Comparison of ENCODE assay signal across 8 cellular contexts in the genomic region with DNA sequence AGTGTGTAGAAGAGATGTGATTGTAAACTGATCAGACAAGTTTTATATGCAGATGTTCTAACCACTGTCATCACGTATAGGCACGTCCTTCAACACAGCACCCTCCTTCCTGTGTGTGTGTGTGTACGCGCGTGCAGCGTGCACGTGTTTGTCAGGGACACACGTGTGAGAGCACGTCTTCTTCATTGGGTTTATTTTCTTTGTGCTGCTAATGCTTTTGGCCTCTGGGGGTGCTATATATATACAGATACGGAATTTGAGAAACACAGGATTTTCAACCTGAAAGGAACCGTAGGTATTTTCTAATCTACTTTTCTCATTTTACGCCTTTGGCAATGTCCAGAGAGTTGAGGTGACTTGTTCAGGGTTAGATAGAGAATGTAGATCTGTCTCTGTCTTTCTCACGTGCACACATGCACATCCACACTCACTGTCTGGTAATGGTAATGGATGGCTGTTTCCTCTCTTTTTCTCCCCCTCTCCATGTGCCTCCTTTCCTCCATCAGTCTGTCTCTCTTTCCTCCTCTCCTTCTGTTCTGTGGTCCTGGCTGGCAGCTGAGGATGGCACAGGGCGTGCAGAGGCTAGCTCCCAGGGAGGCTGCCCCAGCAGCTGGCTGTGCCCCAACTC. TPM values are rescaled to one million over a fixed set of nuclear protein-coding genes. Genes with fewer than 3 reads are reported as not detected.
DNase-seq lines count a peak whose midpoint lies in the region; ATAC-seq and TF ChIP-seq lines count a peak whose summit lies in the region.

No MANE protein-coding gene starts in this region.

- peak; percentile 23 for DNase-seq in AG10803 (ENCODE audit: low read depth)
- DNase-seq in Jurkat, Clone E6-1 (ENCODE audit: low read depth, low spot score) = peak; percentile 71
- DNase-seq in astrocyte of the hippocampus (ENCODE audit: low read depth, low spot score) = peak; percentile 33
- DNase-seq in mesendoderm = peak; percentile 44
- DNase-seq in effector memory CD4-positive, alpha-beta T cell = no peak
- DNase-seq in EL = no peak

- no peak overlapping the region for H4K5ac ChIP-seq in mesendoderm (ENCODE audit: low read length)

- H3K56ac ChIP-seq in mesendoderm (ENCODE audit: low read length) = no peak overlapping the region

- no peak overlapping the region for H3K27ac ChIP-seq in mesendoderm (ENCODE audit: low read depth, low read length)
- no peak overlapping the region for H3K27ac ChIP-seq in effector memory CD4-positive, alpha-beta T cell (ENCODE audit: insufficient read depth, low read length, poor library complexity, severe bottlenecking)

- H3K79me1 ChIP-seq in mesendoderm (ENCODE audit: low read length) = no peaks in the 10 kb centered on the region

- H3K18ac ChIP-seq in mesendoderm (ENCODE audit: low read length) = no peak overlapping the region

- H3K4me2 ChIP-seq in mesendoderm (ENCODE audit: low read length) = no peak overlapping the region

- ATAC-seq in GM18519 (IDR thresholded peaks at IDR 0.05; ENCODE audit: low FRiP score, unreplicated experiment) (peak; percentile 79), GM18873 (IDR thresholded peaks at IDR 0.05; ENCODE audit: low FRiP score, unreplicated experiment) (no peak)

- H3K4ac ChIP-seq in mesendoderm (ENCODE audit: low read depth, low read length) = no peak overlapping the region

- H4K8ac ChIP-seq in mesendoderm (ENCODE audit: low read depth, low read length) = no peak overlapping the region

- H3K4me1 ChIP-seq in mesendoderm (ENCODE audit: control insufficient read depth, low read depth, low read length) = peaks cover 19% of the 10 kb centered on the region
- H3K4me1 ChIP-seq in effector memory CD4-positive, alpha-beta T cell (ENCODE audit: control insufficient read depth, insufficient read depth, low read length, poor library complexity, severe bottlenecking) = no peaks in the 10 kb centered on the region

- TF ChIP-seq CTCF in AG10803 (conservative IDR thresholded peaks at IDR 0.05; ENCODE audit: low read length) = peak; percentile 43

- H3K9ac ChIP-seq in mesendoderm (ENCODE audit: low read length) = no peak overlapping the region

- no peak overlapping the region for H3K23ac ChIP-seq in mesendoderm (ENCODE audit: low read length)

- H2AK5ac ChIP-seq in mesendoderm (ENCODE audit: low read length) = no peak overlapping the region

- no peaks in the 10 kb centered on the region for H3K9me3 ChIP-seq in effector memory CD4-positive, alpha-beta T cell (ENCODE audit: control insufficient read depth, low read length)

- H3K79me2 ChIP-seq in mesendoderm (ENCODE audit: control insufficient read depth, insufficient read depth, low read length) = no peaks in the 10 kb centered on the region

- H3K4me3 ChIP-seq in AG10803 (ENCODE audit: low read length) (no peak overlapping the region), mesendoderm (ENCODE audit: low read length) (no peak overlapping the region)
- H3K4me3 ChIP-seq in Jurkat, Clone E6-1 (ENCODE audit: low read length) = no peak overlapping the region
- H3K4me3 ChIP-seq in effector memory CD4-positive, alpha-beta T cell (ENCODE audit: insufficient read depth, low read depth, low read length, poor library complexity, severe bottlenecking) = no peak overlapping the region

- no peak overlapping the region for H2BK5ac ChIP-seq in mesendoderm (ENCODE audit: low read length)

- H2BK120ac ChIP-seq in mesendoderm (ENCODE audit: low read depth, low read length) = no peak overlapping the region

- H3K36me3 ChIP-seq in mesendoderm (ENCODE audit: control insufficient read depth, insufficient read depth, low read length) = no peaks in the 10 kb centered on the region
- H3K36me3 ChIP-seq in effector memory CD4-positive, alpha-beta T cell (ENCODE audit: control insufficient read depth, insufficient read depth, low read length) = no peaks in the 10 kb centered on the region

- H3K27me3 ChIP-seq in mesendoderm (ENCODE audit: insufficient read depth, low read length, poor library complexity) = no peaks in the 10 kb centered on the region
- H3K27me3 ChIP-seq in effector memory CD4-positive, alpha-beta T cell (replicated peaks; ENCODE audit: control insufficient read depth, insufficient read depth, low read length, poor library complexity, severe bottlenecking) = no peaks in the 10 kb centered on the region

- H2BK15ac ChIP-seq in mesendoderm (replicated peaks; ENCODE audit: low read depth) = no peak overlapping the region

- no CpG with 5 or more reads among the region's 14 CpGs for WGBS in mesendoderm (ENCODE audit: extremely low coverage, insufficient coverage, low lambda C conversion rate)

RNA-seq across cellular contexts. Expression of a gene that starts 13.4 kb away (rescaled TPM):
- polyA plus RNA-seq in Jurkat, Clone E6-1 (2012; ENCODE audit: insufficient read depth, insufficient read length) = not detected
- 1.9 TPM for polyA plus RNA-seq in mesendoderm (2013, experiment 1 of 2)
- polyA plus RNA-seq in mesendoderm (2013, experiment 2 of 2) = 2.3 TPM

Comparison
In these comparisons a context has a peak if more than half of its experiments do, and no peak if none do; other contexts are left out.
1. DNase-seq: peak in AG10803 (single experiment), Jurkat, Clone E6-1 (single experiment), astrocyte of the hippocampus (single experiment) and mesendoderm (single experiment); none in effector memory CD4-positive, alpha-beta T cell (0 of 3) and EL (single experiment).